8 cellular contexts compared by ENCODE assay signal in the genomic region with DNA sequence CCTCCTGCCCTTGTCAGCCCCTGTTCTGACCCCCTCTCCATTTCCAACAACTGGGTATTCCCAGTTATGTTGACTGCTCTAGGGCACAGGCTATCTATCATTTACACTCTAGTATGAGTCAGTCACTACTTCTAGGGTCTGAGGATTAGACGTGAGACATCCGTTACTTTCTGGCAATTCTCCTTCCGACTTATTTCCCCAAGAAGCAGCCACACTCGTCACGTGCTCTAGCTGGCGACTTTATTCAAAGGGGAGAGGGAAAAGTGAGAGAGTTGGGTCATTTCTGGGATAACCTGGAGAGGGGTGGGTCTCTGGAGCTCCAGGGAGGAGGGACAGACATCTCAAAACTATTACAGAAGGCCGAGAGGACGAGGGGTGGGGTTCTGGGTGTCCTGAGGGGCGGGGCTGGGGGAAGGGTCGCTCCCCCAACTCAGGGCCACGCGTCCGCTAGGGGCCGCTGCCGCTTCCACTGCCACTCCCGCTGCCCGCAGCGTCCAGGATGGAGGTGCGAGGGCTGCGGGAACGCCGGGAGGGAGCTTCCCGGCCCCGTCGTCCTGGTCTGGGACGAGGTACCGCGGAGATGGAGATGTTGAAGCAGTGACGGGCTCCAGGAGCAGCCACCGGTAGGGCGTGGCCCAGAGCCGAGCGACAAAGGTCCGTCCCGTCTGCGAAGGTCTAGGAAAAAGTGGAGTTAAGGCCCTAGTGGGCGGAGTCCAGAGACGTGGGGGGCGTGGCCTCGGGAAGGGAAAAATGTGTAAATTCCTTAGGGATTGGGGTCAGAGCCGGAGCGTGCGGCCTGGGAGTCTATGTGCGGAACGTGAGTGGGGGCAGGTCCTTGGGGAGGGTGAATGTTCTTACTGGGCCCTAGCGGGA. TPM values are rescaled to one million over a fixed set of nuclear protein-coding genes. Genes with fewer than 3 reads are reported as not detected.
DNase-seq lines count a peak whose midpoint lies in the region; ATAC-seq and TF ChIP-seq lines count a peak whose summit lies in the region.

No MANE protein-coding gene starts in this region.

- H3K27ac ChIP-seq in mesodermal cell (ENCODE audit: low read depth, low read length, severe bottlenecking) (no peak overlapping the region), esophagus squamous epithelium (no peak overlapping the region)

- H3K4me1 ChIP-seq in mesodermal cell (ENCODE audit: control insufficient read depth, insufficient read depth, low read length, poor library complexity, severe bottlenecking) (no peaks in the 10 kb centered on the region), esophagus squamous epithelium (peaks cover 5 to 20% (median 11%) of the 10 kb centered on the region in 3 donors)

- DNase-seq in COLO668 (lab: John Stamatoyannopoulos, UW; ENCODE audit: unreplicated experiment) (peak; percentile 40), HFF-Myc (ENCODE audit: extremely low read depth, low read depth) (no peak), amniotic epithelial cell (ENCODE audit: low read depth) (peak; percentile 47), pons (ENCODE audit: low spot score) (no peak), esophagus squamous epithelium (lab: John Stamatoyannopoulos, UW) (no peak), HT-29 (ENCODE audit: low spot score) (no peak)

- no peaks in the 10 kb centered on the region for H3K36me3 ChIP-seq in mesodermal cell (ENCODE audit: control insufficient read depth, insufficient read depth, low read length)
- H3K36me3 ChIP-seq in esophagus squamous epithelium = no peaks in the 10 kb centered on the region

- no peak for TF ChIP-seq POLR2A in esophagus squamous epithelium (IDR thresholded peaks at IDR 0.05)

- ATAC-seq in HG02763 (IDR thresholded peaks at IDR 0.05; ENCODE audit: unreplicated experiment) = no peak

- no peak overlapping the region for H3K4me3 ChIP-seq in HFF-Myc (replicated peaks; ENCODE audit: low read depth, low read length)
- peak overlapping the region; percentile 21 for H3K4me3 ChIP-seq in mesodermal cell (ENCODE audit: extremely low read depth, insufficient read depth, low read length, poor library complexity, severe bottlenecking)
- H3K4me3 ChIP-seq in esophagus squamous epithelium = peak overlapping the region in 1 of 4 donors; percentile 34

- intact Hi-C loops in esophagus squamous epithelium (cut with DNase I) = no loop called here

- TF ChIP-seq CTCF in HFF-Myc (IDR thresholded peaks at IDR 0.05; ENCODE audit: low read depth, low read length, missing control alignments) = peak; percentile 46
- peak in 1 of 6 experiments; percentile 17 for TF ChIP-seq CTCF in esophagus squamous epithelium (IDR thresholded peaks at IDR 0.05)

- H3K27me3 ChIP-seq in esophagus squamous epithelium = peaks cover 0 to 71% (median 8%) of the 10 kb centered on the region in 4 donors

- H3K9me3 ChIP-seq in mesodermal cell (ENCODE audit: control insufficient read depth, low read length) = no peaks in the 10 kb centered on the region
- no peaks in the 10 kb centered on the region for H3K9me3 ChIP-seq in esophagus squamous epithelium

- WGBS in mesodermal cell (ENCODE audit: insufficient coverage in 2 of 2), 2 experiments = 5 to 8% methylated on average over 31 to 36 of the region's 46 CpGs
- WGBS in esophagus squamous epithelium, 2 donors = 7 to 14% methylated on average over 29 to 32 of the region's 46 CpGs

RNA-seq across cellular contexts. Expression of gene RTBDN, which starts 8.9 kb away (rescaled TPM):
- 0.33 TPM for polyA plus RNA-seq in mesodermal cell (2013, experiment 1 of 2)
- 0.46 TPM for polyA plus RNA-seq in mesodermal cell (2013, experiment 2 of 2)
- not detected for total RNA-seq in esophagus squamous epithelium
- 0.13 and 0.16 TPM in 2 replicates for total RNA-seq in HT-29 (2014; rRNA removed; shearing (Covaris generic))

RNA-seq across cellular contexts. Expression of gene MAST1, which starts 12.8 kb away (rescaled TPM):
- 11.9 TPM for polyA plus RNA-seq in mesodermal cell (2013, experiment 1 of 2)
- 10.5 TPM for polyA plus RNA-seq in mesodermal cell (2013, experiment 2 of 2)
- under 1 TPM in 1 of 4 donors, not detected in 3; 0.42 TPM for total RNA-seq in esophagus squamous epithelium
- 0.58 and 1.7 TPM in 2 replicates for total RNA-seq in HT-29 (2014; rRNA removed; shearing (Covaris generic))

RNA-seq across cellular contexts. Expression of gene RNASEH2A, which starts 19.1 kb away (rescaled TPM):
- 38.9 TPM for polyA plus RNA-seq in mesodermal cell (2013, experiment 1 of 2)
- 30.3 TPM for polyA plus RNA-seq in mesodermal cell (2013, experiment 2 of 2)
- total RNA-seq in esophagus squamous epithelium = 10 to 100 TPM in 3 of 4 donors, 1 to 10 TPM in 1; 7.1 to 19.2 (median 14.9) TPM
- total RNA-seq in HT-29 (2014; rRNA removed; shearing (Covaris generic)) = 48.2 and 55.4 TPM in 2 replicates

RNA-seq across cellular contexts. Expression of gene THSD8, which starts 23.6 kb away (rescaled TPM):
- 10.8 TPM for polyA plus RNA-seq in mesodermal cell (2013, experiment 1 of 2)
- polyA plus RNA-seq in mesodermal cell (2013, experiment 2 of 2) = 12.0 TPM
- total RNA-seq in esophagus squamous epithelium = not detected
- total RNA-seq in HT-29 (2014; rRNA removed; shearing (Covaris generic)) = 0.10 TPM in 1 of 2 replicates, not detected in the other

RNA-seq across cellular contexts. Expression of gene PRDX2, which starts 23.9 kb away (rescaled TPM):
- polyA plus RNA-seq in mesodermal cell (2013, experiment 1 of 2) = 265 TPM
- 218 TPM for polyA plus RNA-seq in mesodermal cell (2013, experiment 2 of 2)
- 100 to 1,000 TPM; 211 to 436 (median 345) TPM for total RNA-seq in esophagus squamous epithelium
- 378 and 396 TPM in 2 replicates for total RNA-seq in HT-29 (2014; rRNA removed; shearing (Covaris generic))

Comparison
In these comparisons a context has a peak if more than half of its experiments do, and no peak if none do; other contexts are left out.
1. DNase-seq: peak in COLO668 (single experiment) and amniotic epithelial cell (single experiment); none in HFF-Myc (single experiment), pons (single experiment), esophagus squamous epithelium (single experiment) and HT-29 (single experiment).